ENCODE assay signal across 20 cellular contexts in the genomic region with DNA sequence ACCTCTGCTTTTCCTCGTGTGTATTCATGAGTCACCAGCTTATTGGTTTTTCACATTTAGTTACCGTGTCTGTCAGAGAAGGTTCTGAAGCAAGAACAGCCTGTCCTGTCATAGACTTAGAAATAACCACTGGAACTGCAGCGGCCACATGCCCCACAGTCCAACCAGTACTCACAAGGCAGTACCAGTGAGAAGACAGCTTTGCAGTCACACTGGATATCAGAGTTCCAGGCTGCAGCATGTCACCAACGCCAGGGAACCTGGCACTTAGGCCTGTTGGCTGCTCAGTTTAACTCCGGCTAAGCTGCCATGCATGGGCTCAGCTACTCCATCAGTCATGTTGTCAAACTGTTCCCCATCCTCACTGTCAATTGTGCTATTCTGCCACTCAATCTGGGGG. TPM values are rescaled to one million over a fixed set of nuclear protein-coding genes. Genes with fewer than 3 reads are reported as not detected.
A peak's percentile ranks its signal among the peaks of the same experiment; 100 is the strongest.
DNase-seq lines count a peak whose midpoint lies in the region; ATAC-seq lines count a peak whose summit lies in the region.
"Had no signal": no experiment of that assay in that cellular context is flagged by ENCODE, and none has a peak within 500 bp of the region (broad histone marks: within the 10 kb centered on the region; RNA-seq: fewer than 3 reads in every experiment).

No MANE protein-coding gene starts in this region.

- peaks cover 10 to 21% (median 20%) of the 10 kb centered on the region in 3 donors for H3K4me1 Mint-ChIP-seq in IgD-negative memory B cell
- H3K4me1 Mint-ChIP-seq: nephron had no signal

- intact Hi-C loops in posterior vena cava (cut with DNase I) = no loop called here

- peak overlapping the region in 2 of 3 donors; percentile 46 to 56 for H3K27ac Mint-ChIP-seq in IgD-negative memory B cell
- H3K27ac Mint-ChIP-seq: dendritic cell treated with granulocyte-macrophage colony-stimulating factor and Interleukin-4, amounts not matched to agents 40 ng/mL and 50 ng/mL, for 4 days; nephron had no signal

- peak; percentile 56 for DNase-seq in activated CD8-positive, alpha-beta memory T cell treated with anti-CD3 and anti-CD28 coated beads, Interleukin-2, amount 50 U/mL, for 48 hours
- DNase-seq in activated CD8-positive, alpha-beta memory T cell treated with anti-CD3 and anti-CD28 coated beads, Interleukin-2, amount 50 U/mL, for 4 hours = no peak
- DNase-seq in astrocyte of the hippocampus (ENCODE audit: low read depth, low spot score) (peak; percentile 20), posterior vena cava (ENCODE audit: low spot score) (peak; percentile 23), NCI-H2196 (lab: John Stamatoyannopoulos, UW; ENCODE audit: unreplicated experiment) (no peak), NCI-H748 treated with DMSO at 0.1 percent for 48 hours (lab: John Stamatoyannopoulos, UW) (no peak)
- DNase-seq: ACHN; activated effector memory CD4-positive, alpha-beta T cell treated with anti-CD3 and anti-CD28 coated beads, Interleukin-2, amount 50 U/mL, for 16 hours; CD4-positive, alpha-beta memory T cell; EL; GOT3; mammary epithelial cell; NCI-H187 treated with DMSO at 0.1 percent for 48 hours; NCI-H510A; psoas muscle; stimulated activated CD4-positive, alpha-beta T cell treated with anti-CD3 and anti-CD28 coated beads, Interleukin-15, amount 100 ng/mL, for 24 hours had no signal

- no peak for ATAC-seq in GM21717 (IDR thresholded peaks at IDR 0.05; ENCODE audit: unreplicated experiment)

- no peak overlapping the region for H3K4me3 Mint-ChIP-seq in IgD-negative memory B cell
- H3K4me3 Mint-ChIP-seq: CD4-positive, alpha-beta memory T cell; dendritic cell treated with granulocyte-macrophage colony-stimulating factor and Interleukin-4, amounts not matched to agents 40 ng/mL and 50 ng/mL, for 4 days; nephron had no signal

- no peaks in the 10 kb centered on the region for H3K27me3 Mint-ChIP-seq in IgD-negative memory B cell
- H3K27me3 Mint-ChIP-seq: CD4-positive, alpha-beta memory T cell; dendritic cell treated with granulocyte-macrophage colony-stimulating factor and Interleukin-4, amounts not matched to agents 40 ng/mL and 50 ng/mL, for 4 days had no signal

- peaks cover 2% of the 10 kb centered on the region for H3K36me3 Mint-ChIP-seq in IgD-negative memory B cell

- no peaks in the 10 kb centered on the region for H3K9me3 Mint-ChIP-seq in IgD-negative memory B cell
- H3K9me3 Mint-ChIP-seq: CD4-positive, alpha-beta memory T cell; dendritic cell treated with granulocyte-macrophage colony-stimulating factor and Interleukin-4, amounts not matched to agents 40 ng/mL and 50 ng/mL, for 4 days; nephron had no signal

RNA-seq across cellular contexts. Expression of gene ADNP, which starts 40.1 kb away (rescaled TPM):
- 10.3 TPM for polyA plus RNA-seq in IgD-negative memory B cell
- 10 to 100 TPM; 42.2 to 48.1 TPM for total RNA-seq in posterior vena cava

Comparison
In these comparisons a context has a peak if more than half of its experiments do, and no peak if none do; other contexts are left out.
1. DNase-seq: peak in activated CD8-positive, alpha-beta memory T cell treated with anti-CD3 and anti-CD28 coated beads, Interleukin-2, amount 50 U/mL, for 48 hours (single experiment), astrocyte of the hippocampus (single experiment) and posterior vena cava (single experiment); none in activated CD8-positive, alpha-beta memory T cell treated with anti-CD3 and anti-CD28 coated beads, Interleukin-2, amount 50 U/mL, for 4 hours (single experiment), NCI-H2196 (single experiment) and NCI-H748 treated with DMSO at 0.1 percent for 48 hours (single experiment).